ENCODE assay signal across 10 cellular contexts in the genomic region with DNA sequence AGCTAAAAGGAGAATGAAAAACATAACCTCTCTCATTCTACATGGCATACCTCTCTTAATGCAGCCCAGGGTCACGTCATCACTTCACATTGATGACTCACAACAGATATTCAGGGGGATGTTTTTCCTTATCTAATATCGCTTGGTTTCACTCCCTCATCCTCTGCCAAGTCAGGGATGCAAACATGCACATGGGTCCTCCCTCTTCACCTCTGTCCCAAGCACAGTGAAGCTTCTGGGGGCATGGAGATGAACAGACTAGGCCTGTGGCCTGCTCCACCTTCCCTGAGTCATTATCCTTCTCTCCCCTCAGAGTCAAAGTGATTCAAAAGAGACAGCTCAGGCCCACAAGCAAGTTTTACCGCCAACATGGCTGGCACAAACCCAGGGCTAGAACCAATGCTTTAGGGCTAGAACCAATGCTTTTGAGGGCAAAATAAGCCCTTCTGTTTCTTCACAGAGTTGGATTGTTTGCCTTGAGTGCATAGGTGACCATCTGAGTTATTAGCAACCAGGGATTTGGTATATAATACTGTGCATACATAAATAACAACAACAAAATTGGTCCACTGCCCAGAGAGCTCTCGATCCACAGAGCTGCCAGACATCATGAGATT. TPM values are rescaled to one million over a fixed set of nuclear protein-coding genes. Genes with fewer than 3 reads are reported as not detected.
DNase-seq lines count a peak whose midpoint lies in the region; ATAC-seq, FAIRE-seq and TF ChIP-seq lines count a peak whose summit lies in the region.
"Had no signal": no experiment of that assay in that cellular context is flagged by ENCODE, and none has a peak within 500 bp of the region (broad histone marks: within the 10 kb centered on the region; RNA-seq: fewer than 3 reads in every experiment).

No MANE protein-coding gene starts in this region.

- 92% methylated on average over 4 of the region's 4 CpGs; no CpG with 5 or more reads in 1 of the 2 experiments for WGBS in H1 (ENCODE audit: extremely low coverage in 1 of 2, insufficient coverage in 1 of 2, insufficient read length in 1 of 2, insufficient replicate concordance in 2 of 2, low coverage in 1 of 2, low lambda C conversion rate in 2 of 2, missing lambda C conversion rate in 1 of 2), 2 experiments
- no CpG with 5 or more reads among the region's 4 CpGs for WGBS in trophoblast cell (ENCODE audit: extremely low coverage, insufficient coverage, insufficient read length)

- H3K14ac ChIP-seq in H1 (ENCODE audit: insufficient read length) (no peak overlapping the region), trophoblast cell (ENCODE audit: low read length) (no peak overlapping the region)

- H2AK5ac ChIP-seq in H1 (ENCODE audit: low read depth, low read length) (no peak overlapping the region), trophoblast cell (ENCODE audit: low read length) (no peak overlapping the region)

- peaks cover under 1% of the 10 kb centered on the region for H3K27me3 ChIP-seq in CD4-positive, CD25-positive, alpha-beta regulatory T cell (ENCODE audit: control insufficient read depth, insufficient read depth, low read length)
- H3K27me3 ChIP-seq in PC-9 (ENCODE audit: insufficient read depth, low read depth) (no peaks in the 10 kb centered on the region), H1 (replicated peaks in 1 of 4; ENCODE audit: control insufficient read depth in 3 of 4, extremely low read depth in 1 of 4, insufficient read depth in 3 of 4, low read length in 3 of 4) (peaks cover 22 to 51% (median 43%) of the 10 kb centered on the region in 4 experiments), trophoblast cell (ENCODE audit: insufficient read depth, low read length) (no peaks in the 10 kb centered on the region)

- CTCF ChIA-PET in PC-9 (lab: Charles Lee) = interaction anchor here (1.0 to 1.6 kb wide), 3 partner anchors 30 to 96 kb away, joined by 3 to 5 read pairs (median 4); no protein-coding TSS in a partner anchor
- CTCF ChIA-PET in H1 (lab: Charles Lee; ENCODE audit: partially characterized antibody) = interaction anchor here (0.8 to 9.2 kb wide), 8 partner anchors 12 to 96 kb away, joined by 3 to 85 read pairs (median 6); a partner anchor contains a TSS

- H3K79me2 ChIP-seq in PC-9 (ENCODE audit: low read depth) (no peaks in the 10 kb centered on the region; the same call in 1 of the 2 replicates), H1 (ENCODE audit: control insufficient read depth in 1 of 2, insufficient read depth in 2 of 2, low read length in 2 of 2) (no peaks in the 10 kb centered on the region), trophoblast cell (ENCODE audit: control insufficient read depth, insufficient read depth, low read length, poor library complexity) (no peaks in the 10 kb centered on the region)

- H3K4me1 Mint-ChIP-seq in CD4-positive, CD25-positive, alpha-beta regulatory T cell = peaks cover 14 to 39% (median 35%) of the 10 kb centered on the region in 4 donors
- H3K4me1 Mint-ChIP-seq in osteocyte (ENCODE audit: unreplicated experiment) = peaks cover 43% of the 10 kb centered on the region

- peak overlapping the region; percentile 77 to 92 (median 80) for H3K4me3 Mint-ChIP-seq in CD4-positive, CD25-positive, alpha-beta regulatory T cell
- peak overlapping the region; percentile 55 for H3K4me3 Mint-ChIP-seq in osteocyte (ENCODE audit: unreplicated experiment)
- H3K4me3 Mint-ChIP-seq: activated T-cell treated with anti-CD3 and anti-CD28 coated beads, Interleukin-2, amount 50 U/mL, for 4 hours had no signal

- H3K23ac ChIP-seq in H1 (ENCODE audit: insufficient read length) (no peak overlapping the region), trophoblast cell (ENCODE audit: low read length) (no peak overlapping the region)

- no peak overlapping the region for H2BK120ac ChIP-seq in H1 (replicated peaks; ENCODE audit: low read depth, low read length)
- no peak overlapping the region for H2BK120ac ChIP-seq in trophoblast cell (ENCODE audit: insufficient read depth, low read length, poor library complexity)

- BruUV-seq in PC-9 (replicated peaks; lab: Mats Ljungman, UMichigan) = no TSS peak

- no peaks in the 10 kb centered on the region for H3K36me3 Mint-ChIP-seq in CD4-positive, CD25-positive, alpha-beta regulatory T cell
- H3K36me3 Mint-ChIP-seq in osteocyte (ENCODE audit: unreplicated experiment) = no peaks in the 10 kb centered on the region

- no peak overlapping the region for H3K56ac ChIP-seq in H1 (replicated peaks; ENCODE audit: insufficient read length, low read depth, low read length)

- H2BK20ac ChIP-seq in H1 (ENCODE audit: low read length) = no peak overlapping the region

- no peak overlapping the region for H4K8ac ChIP-seq in H1 (ENCODE audit: extremely low read depth, insufficient read depth, low read length)
- no peak overlapping the region for H4K8ac ChIP-seq in trophoblast cell (ENCODE audit: low read depth, low read length)

- H4K91ac ChIP-seq in H1 (replicated peaks; ENCODE audit: insufficient read length, low read length) (no peak overlapping the region), trophoblast cell (ENCODE audit: low read depth, low read length) (no peak overlapping the region)

- H3K79me1 ChIP-seq in H1 (ENCODE audit: low read depth, low read length) = no peaks in the 10 kb centered on the region
- peaks cover 11% of the 10 kb centered on the region for H3K79me1 ChIP-seq in trophoblast cell (ENCODE audit: low read length)

- H3K9ac ChIP-seq in H1 (replicated peaks in 1 of 4; ENCODE audit: extremely low read depth in 1 of 4, low read depth in 3 of 4, low read length in 3 of 4) (no peak overlapping the region), trophoblast cell (ENCODE audit: low read length) (no peak overlapping the region)

- peaks cover 11% of the 10 kb centered on the region; the same call in 1 of the 2 replicates for H3K23me2 ChIP-seq in H1 (ENCODE audit: low read depth, low read length)

- no peak overlapping the region for H3K27ac ChIP-seq in CD4-positive, CD25-positive, alpha-beta regulatory T cell (ENCODE audit: insufficient read depth, low read length, poor library complexity, severe bottlenecking)
- H3K27ac ChIP-seq in PC-9 (peak overlapping the region; percentile 95), H1 (ENCODE audit: low read depth, low read length) (no peak overlapping the region), trophoblast cell (ENCODE audit: low read depth, low read length) (no peak overlapping the region)

- H2AFZ ChIP-seq in PC-9 (no peak overlapping the region), H1 (ENCODE audit: low read length) (no peak overlapping the region), trophoblast cell (ENCODE audit: insufficient read depth, low read length, poor library complexity) (no peak overlapping the region)

- H3K18ac ChIP-seq in H1 (ENCODE audit: extremely low read depth, low read length) (no peak overlapping the region), trophoblast cell (ENCODE audit: low read length) (no peak overlapping the region)

- no peak overlapping the region for H3K4me3 ChIP-seq in CD4-positive, CD25-positive, alpha-beta regulatory T cell (ENCODE audit: low read depth, low read length)
- H3K4me3 ChIP-seq in PC-9 (peak overlapping the region; percentile 90; the same call in 1 of the 2 replicates), H1 (ENCODE audit: extremely low read depth in 1 of 4, insufficient read depth in 2 of 4, low read depth in 3 of 4, low read length in 4 of 4) (no peak overlapping the region), trophoblast cell (ENCODE audit: low read depth, low read length) (no peak overlapping the region)
- H3K4me3 ChIP-seq: GM12878 had no signal

- H3K4ac ChIP-seq in H1 (replicated peaks; ENCODE audit: insufficient read length, low read depth, low read length) (no peak overlapping the region), trophoblast cell (ENCODE audit: low read depth, low read length) (no peak overlapping the region)

- 0 out of 2 replicates have a peak overlapping the region, but pooled peaks have one; percentile 4 for H2BK15ac ChIP-seq in H1 (ENCODE audit: low read length)

- H3K9me2 ChIP-seq in PC-9 (ENCODE audit: insufficient read depth) = no peaks in the 10 kb centered on the region

- no peak for TF ChIP-seq CTCF in PC-9 (conservative IDR thresholded peaks at IDR 0.05)
- no peak for TF ChIP-seq CTCF in H1 (IDR thresholded peaks at IDR 0.05; ENCODE audit: control extremely low read depth in 1 of 3, insufficient read depth in 1 of 3, low read depth in 1 of 3, low read length in 3 of 3)
- TF ChIP-seq CTCF in osteocyte (IDR thresholded peaks at IDR 0.05) = no peak
- no peak for TF ChIP-seq CTCF in D721Med (IDR thresholded peaks at IDR 0.05; ENCODE audit: insufficient read depth, missing control alignments)

- POLR2A ChIA-PET in PC-9 (lab: Charles Lee; ENCODE audit: unreplicated experiment) (interaction anchor here (0.6 kb wide), 3 partner anchors 51 to 338 kb away, joined by 6 to 9 read pairs (median 9); no protein-coding TSS in a partner anchor), H1 (lab: Charles Lee; ENCODE audit: partially characterized antibody) (interaction anchor here (1.2 to 8.0 kb wide), 3 partner anchors 11 to 20 kb away, joined by 7 to 66 read pairs (median 10); a partner anchor contains a TSS)

- no peak for DNase-seq in CD4-positive, CD25-positive, alpha-beta regulatory T cell
- DNase-seq in PC-9 = no peak
- no peak for DNase-seq in H1 (ENCODE audit: low read depth in 1 of 2, low spot score in 2 of 2)
- no peak for DNase-seq in osteocyte (ENCODE audit: extremely low spot score, unreplicated experiment)
- DNase-seq in NCI-H1417 treated with DMSO at 0.1 percent for 48 hours (lab: John Stamatoyannopoulos, UW) = no peak
- DNase-seq in GM19240 (ENCODE audit: insufficient read length, low spot score) = no peak
- DNase-seq in D721Med (ENCODE audit: insufficient read length, low spot score) = no peak
- DNase-seq in trophoblast cell = no peak
- DNase-seq: activated T-cell treated with anti-CD3 and anti-CD28 coated beads, Interleukin-2, amount 50 U/mL, for 4 hours had no signal

- no peak overlapping the region for H4K12ac ChIP-seq in trophoblast cell (ENCODE audit: low read depth, low read length)

- H3F3A ChIP-seq in PC-9 (ENCODE audit: insufficient read depth, low read depth) = peaks cover 62% of the 10 kb centered on the region

- H3K9me3 ChIP-seq in CD4-positive, CD25-positive, alpha-beta regulatory T cell (ENCODE audit: control insufficient read depth in 2 of 2, low read length in 2 of 2) = no peaks in the 10 kb centered on the region
- H3K9me3 ChIP-seq in PC-9 (ENCODE audit: insufficient read depth, low read depth) (no peaks in the 10 kb centered on the region), H1 (ENCODE audit: insufficient read depth in 2 of 2, low read depth in 1 of 2, low read length in 1 of 2) (no peaks in the 10 kb centered on the region), trophoblast cell (ENCODE audit: insufficient read depth, low read depth, low read length) (no peaks in the 10 kb centered on the region)

- TF ChIP-seq EP300 in H1 (IDR thresholded peaks at IDR 0.05; ENCODE audit: borderline replicate concordance in 1 of 2, low read depth in 2 of 2, low read length in 2 of 2) = no peak

- H2BK5ac ChIP-seq in H1 (ENCODE audit: low read depth, low read length) = no peak overlapping the region
- no peak overlapping the region for H2BK5ac ChIP-seq in trophoblast cell (ENCODE audit: low read depth, low read length, poor library complexity)

- no peak for TF ChIP-seq RAD21 in H1 (IDR thresholded peaks at IDR 0.05 in 1 of 2, conservative IDR thresholded peaks at IDR 0.05 in 1 of 2; ENCODE audit: low read depth in 2 of 2, low read length in 2 of 2)

- ATAC-seq in CD4-positive, CD25-positive, alpha-beta regulatory T cell (ENCODE audit: low read depth in 2 of 2) = no peak
- ATAC-seq: activated T-cell treated with anti-CD3 and anti-CD28 coated beads, Interleukin-2, amount 50 U/mL, for 4 hours; GM12878 had no signal

- H4K20me1 ChIP-seq in PC-9 (ENCODE audit: insufficient read depth) (no peaks in the 10 kb centered on the region), H1 (replicated peaks in 1 of 2; ENCODE audit: control insufficient read depth in 1 of 2, insufficient read depth in 2 of 2, low read length in 2 of 2) (peaks cover 0 to 2% of the 10 kb centered on the region in 2 experiments)

- intact Hi-C loops in PC-9 (cut with micrococcal nuclease; ENCODE audit: unreplicated experiment) = loop anchor here (1.0 to 10.0 kb wide), 7 partner anchors 21 to 1134 kb away; a partner anchor contains a TSS

- H3K27me3 Mint-ChIP-seq in CD4-positive, CD25-positive, alpha-beta regulatory T cell = peaks cover 12% of the 10 kb centered on the region
- H3K27me3 Mint-ChIP-seq in osteocyte (ENCODE audit: unreplicated experiment) = no peaks in the 10 kb centered on the region

- H3K4me1 ChIP-seq in CD4-positive, CD25-positive, alpha-beta regulatory T cell (ENCODE audit: control insufficient read depth, insufficient read depth, low read length, poor library complexity, severe bottlenecking) = peaks cover 41% of the 10 kb centered on the region
- H3K4me1 ChIP-seq in PC-9 (replicated peaks; ENCODE audit: insufficient read depth) (peaks cover 67% of the 10 kb centered on the region), H1 (replicated peaks in 1 of 4; ENCODE audit: control insufficient read depth in 3 of 4, insufficient read depth in 4 of 4, low read length in 3 of 4) (peaks cover 7 to 21% (median 10%) of the 10 kb centered on the region in 4 experiments), trophoblast cell (ENCODE audit: control insufficient read depth in 1 of 2, insufficient read depth in 2 of 2, low read length in 2 of 2) (peaks cover 27 to 31% of the 10 kb centered on the region in 2 experiments)

- TF ChIP-seq POLR2A in H1 (IDR thresholded peaks at IDR 0.05; ENCODE audit: control extremely low read depth in 1 of 2, low read depth in 2 of 2, low read length in 2 of 2) = no peak

- no peaks in the 10 kb centered on the region for H3K36me3 ChIP-seq in CD4-positive, CD25-positive, alpha-beta regulatory T cell (ENCODE audit: control insufficient read depth, insufficient read depth, low read length)
- no peaks in the 10 kb centered on the region for H3K36me3 ChIP-seq in PC-9 (ENCODE audit: low read depth)
- no peaks in the 10 kb centered on the region for H3K36me3 ChIP-seq in H1 (ENCODE audit: control insufficient read depth in 2 of 4, insufficient read depth in 4 of 4, low read length in 3 of 4)
- H3K36me3 ChIP-seq in trophoblast cell (ENCODE audit: control insufficient read depth in 1 of 2, insufficient read depth in 2 of 2, low read length in 2 of 2) = no peaks in the 10 kb centered on the region

- H3K4me2 ChIP-seq in PC-9 (peak overlapping the region; percentile 90), H1 (ENCODE audit: insufficient read depth in 1 of 2, low read depth in 2 of 2, low read length in 2 of 2) (no peak overlapping the region), trophoblast cell (ENCODE audit: low read length) (no peak overlapping the region)

- H3K9me3 Mint-ChIP-seq in CD4-positive, CD25-positive, alpha-beta regulatory T cell = no peaks in the 10 kb centered on the region
- no peaks in the 10 kb centered on the region for H3K9me3 Mint-ChIP-seq in osteocyte (ENCODE audit: unreplicated experiment)
- H3K9me3 Mint-ChIP-seq: activated T-cell treated with anti-CD3 and anti-CD28 coated beads, Interleukin-2, amount 50 U/mL, for 4 hours had no signal

- peak overlapping the region; percentile 76 to 93 (median 84) for H3K27ac Mint-ChIP-seq in CD4-positive, CD25-positive, alpha-beta regulatory T cell
- peak overlapping the region; percentile 99 for H3K27ac Mint-ChIP-seq in osteocyte (ENCODE audit: unreplicated experiment)

- FAIRE-seq in H1 (lab: Jason Lieb, UNC) = no peak
- no peak for FAIRE-seq in D721Med (lab: Jason Lieb, UNC)
- FAIRE-seq: GM12878 had no signal

- no peak overlapping the region for H4K5ac ChIP-seq in H1 (ENCODE audit: insufficient read length, low read depth, low read length)

- H2BK12ac ChIP-seq in H1 (ENCODE audit: low read depth, low read length) = no peak overlapping the region; the same call in 1 of the 2 replicates
- no peak overlapping the region for H2BK12ac ChIP-seq in trophoblast cell (ENCODE audit: low read length)

RNA-seq across cellular contexts. Expression of a gene that starts 2.2 kb away (rescaled TPM):
- 110 TPM for total RNA-seq in CD4-positive, CD25-positive, alpha-beta regulatory T cell
- 100 to 1,000 TPM; 103 to 444 (median 261) TPM for polyA plus RNA-seq in CD4-positive, CD25-positive, alpha-beta regulatory T cell
- total RNA-seq in PC-9 (2021) = 203 and 353 TPM in 2 replicates
- total RNA-seq in H1 (2021; fragmentation: NEBNext Ultra II Directional; extraction: Animal tissue kit (Norgen Biotek cat#: 25700)) = 9.2 and 9.5 TPM in 2 replicates
- 23.2 and 30.1 TPM in 2 replicates for polyA plus RNA-seq in H1 (2011; rRNA removed)
- 12.8 TPM for polyA plus RNA-seq in H1 (2011; cell fraction: cytosol; rRNA removed)
- 21.1 TPM for polyA plus RNA-seq in H1 (2011; cell fraction: nucleus; rRNA removed)
- 92.5 to 136 TPM (median 103 TPM) in 4 replicates for polyA plus RNA-seq in H1 (2012, experiment 1 of 2)
- polyA plus RNA-seq in H1 (2012, experiment 2 of 2) = 50.9 TPM
- 278 TPM for polyA plus RNA-seq in H1 (2013, experiment 1 of 2)
- 279 TPM for polyA plus RNA-seq in H1 (2013, experiment 2 of 2)
- polyA minus RNA-seq in H1 (2011; rRNA and poly(A)+ RNA removed) = 3.3 and 4.2 TPM in 2 replicates
- polyA minus RNA-seq in H1 (2011; cell fraction: cytosol; rRNA and poly(A)+ RNA removed) = 24.2 TPM
- polyA minus RNA-seq in H1 (2011; cell fraction: nucleus; rRNA and poly(A)+ RNA removed) = 5.4 TPM
- total RNA-seq in osteocyte = 384 and 419 TPM in 2 replicates
- 236 and 279 TPM in 2 replicates for polyA plus RNA-seq in trophoblast cell (2013)

RNA-seq across cellular contexts. Expression of a gene that starts 16.9 kb away (rescaled TPM):
- total RNA-seq in CD4-positive, CD25-positive, alpha-beta regulatory T cell = not detected
- polyA plus RNA-seq in CD4-positive, CD25-positive, alpha-beta regulatory T cell = 1 to 10 TPM in 1 of 4 donors, not detected in 3; 1.2 TPM
- not detected in 2 replicates for total RNA-seq in PC-9 (2021)
- total RNA-seq in H1 (2021; fragmentation: NEBNext Ultra II Directional; extraction: Animal tissue kit (Norgen Biotek cat#: 25700)) = not detected in 2 replicates
- polyA plus RNA-seq in H1 (2011; rRNA removed) = 0.17 TPM in 1 of 2 replicates, not detected in the other
- not detected for polyA plus RNA-seq in H1 (2011; cell fraction: cytosol; rRNA removed)
- not detected for polyA plus RNA-seq in H1 (2011; cell fraction: nucleus; rRNA removed)
- polyA plus RNA-seq in H1 (2012, experiment 1 of 2) = not detected in 4 replicates
- polyA plus RNA-seq in H1 (2012, experiment 2 of 2) = not detected
- 0.18 TPM for polyA plus RNA-seq in H1 (2013, experiment 1 of 2)
- polyA plus RNA-seq in H1 (2013, experiment 2 of 2) = 0.17 TPM
- polyA minus RNA-seq in H1 (2011; rRNA and poly(A)+ RNA removed) = 1.8 TPM in 1 of 2 replicates, not detected in the other
- not detected for polyA minus RNA-seq in H1 (2011; cell fraction: cytosol; rRNA and poly(A)+ RNA removed)
- polyA minus RNA-seq in H1 (2011; cell fraction: nucleus; rRNA and poly(A)+ RNA removed) = not detected
- not detected in 2 replicates for total RNA-seq in osteocyte
- not detected in 2 replicates for polyA plus RNA-seq in trophoblast cell (2013)
- total RNA-seq: GM12878 had no signal

RNA-seq across cellular contexts. Expression of a gene that starts 19.4 kb away (rescaled TPM):
- 10.4 TPM for total RNA-seq in CD4-positive, CD25-positive, alpha-beta regulatory T cell
- polyA plus RNA-seq in CD4-positive, CD25-positive, alpha-beta regulatory T cell = 10 to 100 TPM in 3 of 4 donors, 1 to 10 TPM in 1; 5.6 to 86.9 (median 24.7) TPM
- total RNA-seq in PC-9 (2021) (22.0 and 22.2 TPM in 2 replicates), osteocyte (37.5 and 43.6 TPM in 2 replicates)
- total RNA-seq in H1 (2021; fragmentation: NEBNext Ultra II Directional; extraction: Animal tissue kit (Norgen Biotek cat#: 25700)) = 3.5 and 7.9 TPM in 2 replicates
- polyA plus RNA-seq in H1 (2011; rRNA removed) = 109 and 117 TPM in 2 replicates
- 255 TPM for polyA plus RNA-seq in H1 (2011; cell fraction: cytosol; rRNA removed)
- 53.0 TPM for polyA plus RNA-seq in H1 (2011; cell fraction: nucleus; rRNA removed)
- polyA plus RNA-seq in H1 (2012, experiment 1 of 2) = 61.1 to 122 TPM (median 93.3 TPM) in 4 replicates
- polyA plus RNA-seq in H1 (2012, experiment 2 of 2) = 263 TPM
- 64.0 TPM for polyA plus RNA-seq in H1 (2013, experiment 1 of 2)
- 72.0 TPM for polyA plus RNA-seq in H1 (2013, experiment 2 of 2)
- polyA minus RNA-seq in H1 (2011; rRNA and poly(A)+ RNA removed) = 15.8 and 21.0 TPM in 2 replicates
- polyA minus RNA-seq in H1 (2011; cell fraction: cytosol; rRNA and poly(A)+ RNA removed) = 24.5 TPM
- 16.6 TPM for polyA minus RNA-seq in H1 (2011; cell fraction: nucleus; rRNA and poly(A)+ RNA removed)
- polyA plus RNA-seq in trophoblast cell (2013) = 64.0 and 71.5 TPM in 2 replicates

RNA-seq across cellular contexts. Expression of a gene that starts 26.3 kb away (rescaled TPM):
- not detected for total RNA-seq in CD4-positive, CD25-positive, alpha-beta regulatory T cell
- not detected for polyA plus RNA-seq in CD4-positive, CD25-positive, alpha-beta regulatory T cell
- total RNA-seq in PC-9 (2021) (not detected in 2 replicates), osteocyte (0.44 and 1.2 TPM in 2 replicates)
- total RNA-seq in H1 (2021; fragmentation: NEBNext Ultra II Directional; extraction: Animal tissue kit (Norgen Biotek cat#: 25700)) = not detected in 2 replicates
- polyA plus RNA-seq in H1 (2011; rRNA removed) = 1.7 and 2.1 TPM in 2 replicates
- polyA plus RNA-seq in H1 (2011; cell fraction: cytosol; rRNA removed) = 1.4 TPM
- polyA plus RNA-seq in H1 (2011; cell fraction: nucleus; rRNA removed) = 2.3 TPM
- polyA plus RNA-seq in H1 (2012, experiment 1 of 2) = 2.2 to 7.4 TPM (median 3.0 TPM) in 4 replicates
- 3.1 TPM for polyA plus RNA-seq in H1 (2012, experiment 2 of 2)
- polyA plus RNA-seq in H1 (2013, experiment 1 of 2) = 7.4 TPM
- 7.4 TPM for polyA plus RNA-seq in H1 (2013, experiment 2 of 2)
- 0.73 and 0.93 TPM in 2 replicates for polyA minus RNA-seq in H1 (2011; rRNA and poly(A)+ RNA removed)
- not detected for polyA minus RNA-seq in H1 (2011; cell fraction: cytosol; rRNA and poly(A)+ RNA removed)
- polyA minus RNA-seq in H1 (2011; cell fraction: nucleus; rRNA and poly(A)+ RNA removed) = not detected
- polyA plus RNA-seq in trophoblast cell (2013) = 0.70 and 1.2 TPM in 2 replicates
- total RNA-seq: GM12878 had no signal
- polyA plus RNA-seq: GM12878 had no signal

RNA-seq across cellular contexts. Expression of a gene that starts 32.3 kb away (rescaled TPM):
- not detected for total RNA-seq in CD4-positive, CD25-positive, alpha-beta regulatory T cell
- not detected for polyA plus RNA-seq in CD4-positive, CD25-positive, alpha-beta regulatory T cell
- total RNA-seq in PC-9 (2021) (16.9 and 23.5 TPM in 2 replicates), osteocyte (not detected in 2 replicates)
- total RNA-seq in H1 (2021; fragmentation: NEBNext Ultra II Directional; extraction: Animal tissue kit (Norgen Biotek cat#: 25700)) = not detected in 2 replicates
- polyA plus RNA-seq in H1 (2011; rRNA removed) = not detected in 2 replicates
- polyA plus RNA-seq in H1 (2011; cell fraction: cytosol; rRNA removed) = not detected
- not detected for polyA plus RNA-seq in H1 (2011; cell fraction: nucleus; rRNA removed)
- not detected in 4 replicates for polyA plus RNA-seq in H1 (2012, experiment 1 of 2)
- polyA plus RNA-seq in H1 (2012, experiment 2 of 2) = not detected
- polyA plus RNA-seq in H1 (2013, experiment 1 of 2) = 2.4 TPM
- 1.4 TPM for polyA plus RNA-seq in H1 (2013, experiment 2 of 2)
- polyA minus RNA-seq in H1 (2011; rRNA and poly(A)+ RNA removed) = not detected in 2 replicates
- not detected for polyA minus RNA-seq in H1 (2011; cell fraction: cytosol; rRNA and poly(A)+ RNA removed)
- polyA minus RNA-seq in H1 (2011; cell fraction: nucleus; rRNA and poly(A)+ RNA removed) = not detected
- polyA plus RNA-seq in trophoblast cell (2013) = 0.33 and 0.39 TPM in 2 replicates
- total RNA-seq: activated T-cell treated with anti-CD3 and anti-CD28 coated beads, Interleukin-2, amount 50 U/mL, for 4 hours; GM12878 had no signal
- polyA plus RNA-seq: GM12878 had no signal

Comparison
In these comparisons a context has a peak if more than half of its experiments do, and no peak if none do; other contexts are left out.
1. RNA of a gene that starts 2.2 kb away (total RNA-seq): 384 to 419 TPM in osteocyte, 203 to 353 TPM in PC-9 and 110 TPM in CD4-positive, CD25-positive, alpha-beta regulatory T cell (single experiment); 9.2 to 9.5 TPM in H1; every median in the first group is over 10 times any median in the second.